1 cellular context compared by ENCODE assay signal in genomic region chr1:40384413-40384762, GRCh38.
TF ChIP-seq lines count a peak whose summit lies in the region.

No MANE protein-coding gene starts in this region.

TF ChIP-seq in HepG2, 621 proteins besides CTCF, POLR2A, EP300 and RAD21 (continued from another document and continues in another):
- no peak for TF ChIP-seq ZNF510 (CRISPR knock-in tag; IDR thresholded peaks at IDR 0.05; ENCODE audit: low read depth)
- TF ChIP-seq ZNF552 (CRISPR knock-in tag; IDR thresholded peaks at IDR 0.05; ENCODE audit: borderline replicate concordance): no peak; the same call in 1 of the 2 replicates
- peak; percentile 46; the same call in 1 of the 2 replicates for TF ChIP-seq NFIC (IDR thresholded peaks at IDR 0.05; ENCODE audit: low read length)
- TF ChIP-seq FUBP1 (CRISPR knock-in tag; IDR thresholded peaks at IDR 0.05; ENCODE audit: borderline replicate concordance): no peak
- no peak for TF ChIP-seq FOXM1 (CRISPR knock-in tag; IDR thresholded peaks at IDR 0.05)
- no peak for TF ChIP-seq AFF4 (CRISPR knock-in tag; IDR thresholded peaks at IDR 0.05)
- TF ChIP-seq HOXA9 (CRISPR knock-in tag; IDR thresholded peaks at IDR 0.05; ENCODE audit: borderline replicate concordance): no peak
- TF ChIP-seq ZNF407 (CRISPR knock-in tag; IDR thresholded peaks at IDR 0.05; ENCODE audit: not compliant biosample characterization): no peak
- no peak for TF ChIP-seq ZNF749 (CRISPR knock-in tag; IDR thresholded peaks at IDR 0.05; ENCODE audit: borderline replicate concordance)
- TF ChIP-seq, protein P1, sequence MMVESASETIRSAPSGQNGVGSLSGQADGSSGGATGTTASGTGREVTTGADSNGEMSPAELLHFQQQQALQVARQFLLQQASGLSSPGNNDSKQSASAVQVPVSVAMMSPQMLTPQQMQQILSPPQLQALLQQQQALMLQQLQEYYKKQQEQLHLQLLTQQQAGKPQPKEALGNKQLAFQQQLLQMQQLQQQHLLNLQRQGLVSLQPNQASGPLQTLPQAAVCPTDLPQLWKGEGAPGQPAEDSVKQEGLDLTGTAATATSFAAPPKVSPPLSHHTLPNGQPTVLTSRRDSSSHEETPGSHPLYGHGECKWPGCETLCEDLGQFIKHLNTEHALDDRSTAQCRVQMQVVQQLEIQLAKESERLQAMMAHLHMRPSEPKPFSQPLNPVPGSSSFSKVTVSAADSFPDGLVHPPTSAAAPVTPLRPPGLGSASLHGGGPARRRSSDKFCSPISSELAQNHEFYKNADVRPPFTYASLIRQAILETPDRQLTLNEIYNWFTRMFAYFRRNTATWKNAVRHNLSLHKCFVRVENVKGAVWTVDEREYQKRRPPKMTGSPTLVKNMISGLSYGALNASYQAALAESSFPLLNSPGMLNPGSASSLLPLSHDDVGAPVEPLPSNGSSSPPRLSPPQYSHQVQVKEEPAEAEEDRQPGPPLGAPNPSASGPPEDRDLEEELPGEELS (CRISPR knock-in tag; IDR thresholded peaks at IDR 0.05): no peak; the same call in 1 of the 2 replicates
- peak; percentile 19; the same call in 1 of the 2 replicates for TF ChIP-seq CREM (IDR thresholded peaks at IDR 0.05)
- TF ChIP-seq CREM (CRISPR knock-in tag; IDR thresholded peaks at IDR 0.05): no peak
- no peak for TF ChIP-seq CREBL2 (CRISPR knock-in tag; IDR thresholded peaks at IDR 0.05; ENCODE audit: borderline replicate concordance)
- TF ChIP-seq GABPB1 (CRISPR knock-in tag; IDR thresholded peaks at IDR 0.05): no peak
- TF ChIP-seq, protein P2, sequence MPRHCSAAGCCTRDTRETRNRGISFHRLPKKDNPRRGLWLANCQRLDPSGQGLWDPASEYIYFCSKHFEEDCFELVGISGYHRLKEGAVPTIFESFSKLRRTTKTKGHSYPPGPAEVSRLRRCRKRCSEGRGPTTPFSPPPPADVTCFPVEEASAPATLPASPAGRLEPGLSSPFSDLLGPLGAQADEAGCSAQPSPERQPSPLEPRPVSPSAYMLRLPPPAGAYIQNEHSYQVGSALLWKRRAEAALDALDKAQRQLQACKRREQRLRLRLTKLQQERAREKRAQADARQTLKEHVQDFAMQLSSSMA (CRISPR knock-in tag; IDR thresholded peaks at IDR 0.05): no peak
- peak; percentile 9; the same call in 1 of the 2 replicates for TF ChIP-seq ZGPAT (CRISPR knock-in tag; IDR thresholded peaks at IDR 0.05)
- no peak for TF ChIP-seq TP53 (CRISPR knock-in tag; conservative IDR thresholded peaks at IDR 0.05)
- TF ChIP-seq, protein P3, sequence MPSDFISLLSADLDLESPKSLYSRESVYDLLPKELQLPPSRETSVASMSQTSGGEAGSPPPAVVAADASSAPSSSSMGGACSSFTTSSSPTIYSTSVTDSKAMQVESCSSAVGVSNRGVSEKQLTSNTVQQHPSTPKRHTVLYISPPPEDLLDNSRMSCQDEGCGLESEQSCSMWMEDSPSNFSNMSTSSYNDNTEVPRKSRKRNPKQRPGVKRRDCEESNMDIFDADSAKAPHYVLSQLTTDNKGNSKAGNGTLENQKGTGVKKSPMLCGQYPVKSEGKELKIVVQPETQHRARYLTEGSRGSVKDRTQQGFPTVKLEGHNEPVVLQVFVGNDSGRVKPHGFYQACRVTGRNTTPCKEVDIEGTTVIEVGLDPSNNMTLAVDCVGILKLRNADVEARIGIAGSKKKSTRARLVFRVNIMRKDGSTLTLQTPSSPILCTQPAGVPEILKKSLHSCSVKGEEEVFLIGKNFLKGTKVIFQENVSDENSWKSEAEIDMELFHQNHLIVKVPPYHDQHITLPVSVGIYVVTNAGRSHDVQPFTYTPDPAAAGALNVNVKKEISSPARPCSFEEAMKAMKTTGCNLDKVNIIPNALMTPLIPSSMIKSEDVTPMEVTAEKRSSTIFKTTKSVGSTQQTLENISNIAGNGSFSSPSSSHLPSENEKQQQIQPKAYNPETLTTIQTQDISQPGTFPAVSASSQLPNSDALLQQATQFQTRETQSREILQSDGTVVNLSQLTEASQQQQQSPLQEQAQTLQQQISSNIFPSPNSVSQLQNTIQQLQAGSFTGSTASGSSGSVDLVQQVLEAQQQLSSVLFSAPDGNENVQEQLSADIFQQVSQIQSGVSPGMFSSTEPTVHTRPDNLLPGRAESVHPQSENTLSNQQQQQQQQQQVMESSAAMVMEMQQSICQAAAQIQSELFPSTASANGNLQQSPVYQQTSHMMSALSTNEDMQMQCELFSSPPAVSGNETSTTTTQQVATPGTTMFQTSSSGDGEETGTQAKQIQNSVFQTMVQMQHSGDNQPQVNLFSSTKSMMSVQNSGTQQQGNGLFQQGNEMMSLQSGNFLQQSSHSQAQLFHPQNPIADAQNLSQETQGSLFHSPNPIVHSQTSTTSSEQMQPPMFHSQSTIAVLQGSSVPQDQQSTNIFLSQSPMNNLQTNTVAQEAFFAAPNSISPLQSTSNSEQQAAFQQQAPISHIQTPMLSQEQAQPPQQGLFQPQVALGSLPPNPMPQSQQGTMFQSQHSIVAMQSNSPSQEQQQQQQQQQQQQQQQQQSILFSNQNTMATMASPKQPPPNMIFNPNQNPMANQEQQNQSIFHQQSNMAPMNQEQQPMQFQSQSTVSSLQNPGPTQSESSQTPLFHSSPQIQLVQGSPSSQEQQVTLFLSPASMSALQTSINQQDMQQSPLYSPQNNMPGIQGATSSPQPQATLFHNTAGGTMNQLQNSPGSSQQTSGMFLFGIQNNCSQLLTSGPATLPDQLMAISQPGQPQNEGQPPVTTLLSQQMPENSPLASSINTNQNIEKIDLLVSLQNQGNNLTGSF (CRISPR knock-in tag; IDR thresholded peaks at IDR 0.05): no peak
- TF ChIP-seq ZNF816 (CRISPR knock-in tag; IDR thresholded peaks at IDR 0.05; ENCODE audit: borderline replicate concordance): no peak
- TF ChIP-seq HDAC2 (CRISPR knock-in tag; IDR thresholded peaks at IDR 0.05): no peak
- peak; percentile 78; the same call in 1 of the 2 replicates for TF ChIP-seq ZBTB3 (CRISPR knock-in tag; IDR thresholded peaks at IDR 0.05; ENCODE audit: borderline replicate concordance, low read depth)
- TF ChIP-seq JDP2 (CRISPR knock-in tag; IDR thresholded peaks at IDR 0.05; ENCODE audit: borderline replicate concordance): no peak
- no peak for TF ChIP-seq ZNF614 (CRISPR knock-in tag; IDR thresholded peaks at IDR 0.05; ENCODE audit: borderline replicate concordance)
- no peak for TF ChIP-seq SMARCE1 (IDR thresholded peaks at IDR 0.05; ENCODE audit: borderline replicate concordance)
